Comparison of ENCODE assay signal across 9 cellular contexts in the genomic region with DNA sequence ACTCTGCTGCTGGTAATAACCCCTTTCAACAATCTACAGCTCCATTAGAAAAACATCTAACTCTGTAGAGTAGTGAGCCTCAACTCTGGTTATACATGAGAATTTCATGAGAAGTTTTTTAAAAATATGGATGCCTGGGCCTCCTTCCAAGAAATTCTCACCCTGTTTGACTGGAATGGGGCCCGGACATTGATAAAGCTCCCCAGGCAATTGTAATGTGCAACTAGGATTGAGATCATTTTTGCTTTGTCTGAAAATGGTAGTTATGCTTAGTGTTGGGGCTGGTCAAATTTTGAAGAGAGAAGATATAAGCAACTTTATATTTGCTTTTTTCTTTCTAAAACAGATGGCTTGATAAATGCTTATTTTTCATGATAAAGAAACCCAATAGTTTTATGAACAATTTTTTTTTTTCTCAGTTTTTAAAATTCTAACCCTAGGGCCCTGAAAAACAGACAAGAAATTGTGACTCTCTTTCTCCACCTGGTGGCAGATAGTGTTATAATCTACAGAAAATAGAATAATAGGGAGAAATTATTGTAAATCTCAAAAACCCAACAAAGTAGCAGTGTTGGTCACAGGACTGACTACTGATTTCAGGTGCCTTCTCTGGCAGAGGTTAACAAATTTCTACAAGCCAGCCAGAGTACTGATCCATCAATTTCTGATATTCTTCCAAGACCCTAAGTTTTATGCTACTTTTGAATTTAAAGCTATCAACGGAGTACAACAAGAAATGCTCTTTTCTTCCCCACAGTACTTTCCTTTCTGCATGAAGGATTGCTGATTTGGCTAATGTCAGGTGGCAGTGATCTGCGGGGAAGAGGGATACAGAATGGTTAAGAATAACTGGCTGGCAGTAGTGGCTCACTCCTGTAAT.
DNase-seq lines count a peak whose midpoint lies in the region; TF ChIP-seq lines count a peak whose summit lies in the region.
"Had no signal": no experiment of that assay in that cellular context is flagged by ENCODE, and none has a peak within 500 bp of the region (broad histone marks: within the 10 kb centered on the region; RNA-seq: fewer than 3 reads in every experiment).

No MANE protein-coding gene starts in this region.

- peak overlapping the region; percentile 89 for H3K27ac Mint-ChIP-seq in HFFc6

- H3K9me3 Mint-ChIP-seq in HFFc6, result no peaks in the 10 kb centered on the region; the same call in 1 of the 2 replicates

- H3K27ac ChIP-seq in suprapubic skin, result no peak overlapping the region
- H3K27ac ChIP-seq: HL-60 had no signal

- no peak for TF ChIP-seq EP300 in suprapubic skin (IDR thresholded peaks at IDR 0.05)

- H3K9me3 ChIP-seq in BE2C, result no peaks in the 10 kb centered on the region
- no peaks in the 10 kb centered on the region for H3K9me3 ChIP-seq in suprapubic skin

- no peak for TF ChIP-seq POLR2A in suprapubic skin (IDR thresholded peaks at IDR 0.05)

- H3K4me1 Mint-ChIP-seq in HFFc6 (ENCODE audit: low read depth), result peaks cover 81% of the 10 kb centered on the region

- H3K36me3 Mint-ChIP-seq in HFFc6 (ENCODE audit: low read depth), result peaks cover 5% of the 10 kb centered on the region

- H3K36me3 ChIP-seq in BE2C, result no peaks in the 10 kb centered on the region
- no peaks in the 10 kb centered on the region for H3K36me3 ChIP-seq in kidney epithelial cell (ENCODE audit: control insufficient read depth, insufficient read depth, low read length)
- H3K36me3 ChIP-seq in suprapubic skin, result no peaks in the 10 kb centered on the region

- WGBS in suprapubic skin, result 70% methylated on average over 3 of the region's 3 CpGs

- H3K4me3 Mint-ChIP-seq in HFFc6, result peak overlapping the region; percentile 47; the same call in 1 of the 2 replicates

- H3K4me1 ChIP-seq in BE2C (no peaks in the 10 kb centered on the region), suprapubic skin (peaks cover 2% of the 10 kb centered on the region)

- no peak overlapping the region for H3K4me3 ChIP-seq in BE2C (ENCODE audit: low read depth, low read length)
- no peak overlapping the region for H3K4me3 ChIP-seq in kidney epithelial cell (ENCODE audit: low read depth, low read length)
- no peak overlapping the region for H3K4me3 ChIP-seq in suprapubic skin

- H3K27me3 ChIP-seq in BE2C (no peaks in the 10 kb centered on the region), kidney epithelial cell (ENCODE audit: control insufficient read depth, insufficient read depth, low read length) (no peaks in the 10 kb centered on the region), suprapubic skin (no peaks in the 10 kb centered on the region)

- peak; percentile 44 for TF ChIP-seq CTCF in BE2C (IDR thresholded peaks at IDR 0.05; ENCODE audit: low read depth, low read length)
- TF ChIP-seq CTCF in HFFc6 (IDR thresholded peaks at IDR 0.05), result peak; percentile 91
- peak; percentile 40 for TF ChIP-seq CTCF in kidney epithelial cell (IDR thresholded peaks at IDR 0.05; ENCODE audit: insufficient read depth, low read length, poor library complexity, severe bottlenecking)
- TF ChIP-seq CTCF in suprapubic skin (IDR thresholded peaks at IDR 0.05), result peak in 1 of 2 donors; percentile 22

- no peaks in the 10 kb centered on the region for H3K27me3 Mint-ChIP-seq in HFFc6 (ENCODE audit: insufficient read depth)

- no peak for DNase-seq in BE2C
- peak; percentile 60 for DNase-seq in HFFc6
- DNase-seq in amniotic epithelial cell (ENCODE audit: low read depth), result peak; percentile 49
- no peak for DNase-seq in kidney epithelial cell (ENCODE audit: low read depth)
- DNase-seq in NK-92 treated with Interleukin-12 subunit alpha and Interleukin-12 subunit beta, amount 100 ng/mL, for 24 hours (lab: John Stamatoyannopoulos, UW), result no peak
- DNase-seq in stimulated activated naive CD4-positive, alpha-beta T cell treated with Interleukin-2 at 50 U/mL for 16 hours (lab: John Stamatoyannopoulos, UW), result no peak
- no peak for DNase-seq in stimulated activated naive CD4-positive, alpha-beta T cell (lab: John Stamatoyannopoulos, UW)
- no peak for DNase-seq in suprapubic skin (ENCODE audit: low spot score in 2 of 2)

Comparison
In these comparisons a context has a peak if more than half of its experiments do, and no peak if none do; other contexts are left out.
1. DNase-seq: peak in HFFc6 (single experiment) and amniotic epithelial cell (single experiment); none in BE2C (single experiment), kidney epithelial cell (single experiment), NK-92 treated with Interleukin-12 subunit alpha and Interleukin-12 subunit beta, amount 100 ng/mL, for 24 hours (single experiment), stimulated activated naive CD4-positive, alpha-beta T cell treated with Interleukin-2 at 50 U/mL for 16 hours (single experiment), stimulated activated naive CD4-positive, alpha-beta T cell (0 of 6) and suprapubic skin (0 of 2).